Comparison of ENCODE assay signal across 20 cellular contexts in the genomic region with DNA sequence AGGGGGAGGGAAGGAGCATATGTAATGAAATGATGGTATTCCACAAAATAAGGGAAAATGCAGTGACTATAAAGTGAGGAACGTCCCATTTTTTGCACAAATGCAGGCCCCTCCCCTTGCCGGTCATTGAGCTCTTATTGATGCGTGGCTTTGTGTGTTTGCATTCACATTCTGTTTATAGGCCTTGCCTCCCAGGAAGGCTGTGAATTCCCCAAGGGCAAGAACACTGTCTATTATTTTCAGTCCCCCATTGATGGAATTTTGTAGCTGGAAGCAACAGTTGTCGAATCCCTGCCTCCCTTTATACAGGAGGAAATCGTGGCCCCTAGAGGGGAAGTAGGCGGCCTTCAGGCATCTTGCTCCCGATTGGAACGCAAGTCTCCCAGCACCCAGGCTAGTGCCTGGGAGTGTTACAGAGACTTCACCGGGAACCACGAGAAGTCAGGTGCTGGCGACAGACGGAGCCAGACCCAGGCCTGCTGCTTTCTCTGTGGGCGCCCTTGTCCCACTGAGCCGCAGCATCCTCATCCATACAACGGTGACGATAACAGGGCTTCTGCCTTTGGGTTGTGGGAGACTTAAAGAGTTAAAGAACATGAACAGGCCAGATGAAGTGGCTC. TPM values are rescaled to one million over a fixed set of nuclear protein-coding genes. Genes with fewer than 3 reads are reported as not detected.
DNase-seq lines count a peak whose midpoint lies in the region; ATAC-seq and TF ChIP-seq lines count a peak whose summit lies in the region.
"Had no signal": no experiment of that assay in that cellular context is flagged by ENCODE, and none has a peak within 500 bp of the region (broad histone marks: within the 10 kb centered on the region; RNA-seq: fewer than 3 reads in every experiment).

No MANE protein-coding gene starts in this region.

- H3K18ac ChIP-seq in H9 (ENCODE audit: insufficient read length, low read depth, low read length) = no peak overlapping the region

- peaks cover 7% of the 10 kb centered on the region for H3K23me2 ChIP-seq in H9 (ENCODE audit: insufficient read length, low read depth, low read length, poor library complexity, severe bottlenecking)

- no peak overlapping the region for H2BK20ac ChIP-seq in H9 (ENCODE audit: low read depth, low read length, poor library complexity, severe bottlenecking)

- H2BK120ac ChIP-seq in H9 (ENCODE audit: low read depth, low read length, poor library complexity, severe bottlenecking) = no peak overlapping the region

- CTCF ChIA-PET in WTC11 (lab: Charles Lee) = interaction anchor here (0.6 to 2.6 kb wide), 5 partner anchors 11 to 168 kb away, joined by 3 to 18 read pairs (median 4); no protein-coding TSS in a partner anchor

- H2AK5ac ChIP-seq in H9 (ENCODE audit: insufficient read length, low read length) = no peak overlapping the region

- no peak overlapping the region for H3K4me2 ChIP-seq in H9 (ENCODE audit: insufficient read depth, insufficient read length, low read length)
- H3K4me2 ChIP-seq in neural progenitor cell = no peak overlapping the region
- H3K4me2 ChIP-seq: BLaER1, KMS-11 had no signal

- H3K27me3 Mint-ChIP-seq in H9 (ENCODE audit: low read depth) = peaks cover 33% of the 10 kb centered on the region
- H3K27me3 Mint-ChIP-seq in WTC11 (ENCODE audit: low read depth) = no peaks in the 10 kb centered on the region; the same call in 1 of the 2 replicates
- H3K27me3 Mint-ChIP-seq in neural progenitor cell (ENCODE audit: insufficient read depth, low read depth) = peaks cover 11% of the 10 kb centered on the region

- H4K5ac ChIP-seq in H9 (ENCODE audit: insufficient read length, low read depth, low read length) = no peak overlapping the region

- H3K9me3 Mint-ChIP-seq in H9 (no peaks in the 10 kb centered on the region; a peak in 1 of 5 replicates), WTC11 (no peaks in the 10 kb centered on the region), neural progenitor cell (no peaks in the 10 kb centered on the region)
- H3K9me3 Mint-ChIP-seq: CD8-positive, alpha-beta T cell had no signal

- no peak overlapping the region for H4K91ac ChIP-seq in H9 (ENCODE audit: insufficient read length, low read depth, low read length)

- H3K56ac ChIP-seq in H9 (ENCODE audit: insufficient read length, low read depth, low read length) = no peak overlapping the region

- no peak overlapping the region for H3K27ac ChIP-seq in H9 (ENCODE audit: insufficient read length, low read depth, low read length)
- no peak overlapping the region for H3K27ac ChIP-seq in neural progenitor cell
- H3K27ac ChIP-seq: BLaER1, KMS-11, SK-N-MC had no signal

- H3K9ac ChIP-seq in H9 (ENCODE audit: extremely low read depth, insufficient read length, low read length) = no peak overlapping the region
- H3K9ac ChIP-seq in neural progenitor cell = no peak overlapping the region
- H3K9ac ChIP-seq: BLaER1, KMS-11 had no signal

- no peak overlapping the region for H3K14ac ChIP-seq in H9 (ENCODE audit: insufficient read depth, low read length)

- TF ChIP-seq CTCF in H9 (conservative IDR thresholded peaks at IDR 0.05) (no peak), WTC11 (IDR thresholded peaks at IDR 0.05) (no peak), neural progenitor cell (IDR thresholded peaks at IDR 0.05) (no peak)

- no peak overlapping the region for H4K8ac ChIP-seq in H9 (replicated peaks; ENCODE audit: insufficient read length, low read depth, low read length)

- no CpG with 5 or more reads among the region's 16 CpGs for WGBS in H9 (ENCODE audit: extremely low coverage, insufficient read length, low lambda C conversion rate)

- H3K4ac ChIP-seq in H9 (ENCODE audit: low read depth, low read length) = no peak overlapping the region

- H4K20me1 ChIP-seq in H9 (ENCODE audit: control insufficient read depth, insufficient read depth, insufficient read length) = no peaks in the 10 kb centered on the region
- no peaks in the 10 kb centered on the region for H4K20me1 ChIP-seq in neural progenitor cell (ENCODE audit: low read depth)
- H4K20me1 ChIP-seq: BLaER1 had no signal

- H2BK5ac ChIP-seq in H9 (ENCODE audit: insufficient read length, low read length) = no peak overlapping the region

- ATAC-seq in WTC11 = peak; percentile 43
- ATAC-seq: CD8-positive, alpha-beta T cell; HepG2 had no signal

- H2BK12ac ChIP-seq in H9 (ENCODE audit: insufficient read length, low read depth, low read length) = no peak overlapping the region

- no peak overlapping the region; a peak in 1 of 7 replicates for H3K27ac Mint-ChIP-seq in H9
- H3K27ac Mint-ChIP-seq in WTC11 = peak overlapping the region; percentile 76; the same call in 1 of the 2 replicates
- H3K27ac Mint-ChIP-seq in neural progenitor cell = peak overlapping the region; percentile 50
- H3K27ac Mint-ChIP-seq: CD8-positive, alpha-beta T cell had no signal

- H3K79me2 ChIP-seq in H9 (ENCODE audit: insufficient read depth, low read length) = no peaks in the 10 kb centered on the region
- H3K79me2 ChIP-seq in neural progenitor cell (ENCODE audit: low read depth) = no peaks in the 10 kb centered on the region

- H3T11ph ChIP-seq in H9 (ENCODE audit: low read length) = no peak overlapping the region

- no peaks in the 10 kb centered on the region for H3K36me3 ChIP-seq in neural progenitor cell
- H3K36me3 ChIP-seq: BLaER1 had no signal

- H3K27me3 ChIP-seq in H9 (ENCODE audit: insufficient read depth, low read length) (no peaks in the 10 kb centered on the region; the same call in 1 of the 2 replicates), neural progenitor cell (no peaks in the 10 kb centered on the region)
- H3K27me3 ChIP-seq: BLaER1 had no signal

- H3F3A ChIP-seq in neural progenitor cell (ENCODE audit: low read depth) = peaks cover 9% of the 10 kb centered on the region

- no peak overlapping the region for H3K4me3 ChIP-seq in neural progenitor cell
- H3K4me3 ChIP-seq: BLaER1, SK-N-MC had no signal

- H2BK15ac ChIP-seq in H9 (ENCODE audit: low read depth, low read length) = no peak overlapping the region

- peaks cover 5% of the 10 kb centered on the region; the same call in 1 of the 2 replicates for H3K4me1 ChIP-seq in H9 (ENCODE audit: insufficient read depth, low read length)
- peaks cover 15% of the 10 kb centered on the region for H3K4me1 ChIP-seq in neural progenitor cell
- H3K4me1 ChIP-seq: BLaER1 had no signal

- H3K23ac ChIP-seq in H9 (ENCODE audit: insufficient read length, low read depth, low read length) = no peak overlapping the region

- H3K36me3 Mint-ChIP-seq in H9 (ENCODE audit: insufficient read depth in 1 of 3, low read depth in 3 of 3) (no peaks in the 10 kb centered on the region), WTC11 (no peaks in the 10 kb centered on the region), neural progenitor cell (no peaks in the 10 kb centered on the region)
- H3K36me3 Mint-ChIP-seq: CD8-positive, alpha-beta T cell had no signal

- no peak overlapping the region for H2AFZ ChIP-seq in H9 (ENCODE audit: low read length)
- no peak overlapping the region for H2AFZ ChIP-seq in neural progenitor cell (replicated peaks)

- H3K4me1 Mint-ChIP-seq in H9 (peaks cover 21 to 46% of the 10 kb centered on the region in 2 experiments), WTC11 (peaks cover 39% of the 10 kb centered on the region), neural progenitor cell (peaks cover 20% of the 10 kb centered on the region)

- H3K79me1 ChIP-seq in H9 (ENCODE audit: insufficient read depth, low read depth, low read length, poor library complexity, severe bottlenecking) = no peaks in the 10 kb centered on the region

- POLR2A ChIA-PET in WTC11 (lab: Charles Lee) = no interaction called here

- H3K9me3 ChIP-seq in H9 (ENCODE audit: control insufficient read depth, low read depth, low read length) = no peaks in the 10 kb centered on the region
- no peaks in the 10 kb centered on the region for H3K9me3 ChIP-seq in neural progenitor cell (ENCODE audit: low read depth)
- H3K9me3 ChIP-seq: BLaER1 had no signal

- no peak overlapping the region; a peak in 1 of 5 replicates for H3K4me3 Mint-ChIP-seq in H9
- H3K4me3 Mint-ChIP-seq in WTC11 = no peak overlapping the region
- no peak overlapping the region for H3K4me3 Mint-ChIP-seq in neural progenitor cell
- H3K4me3 Mint-ChIP-seq: CD8-positive, alpha-beta T cell had no signal

- DNase-seq in COLO668 (lab: John Stamatoyannopoulos, UW; ENCODE audit: unreplicated experiment) (peak; percentile 10), H9 (peak; percentile 55), WTC11 (ENCODE audit: low spot score) (no peak), neural progenitor cell (ENCODE audit: low spot score) (no peak), DMS153 (lab: John Stamatoyannopoulos, UW) (no peak), occipital lobe (lab: John Stamatoyannopoulos, UW) (no peak), NCI-H446 treated with DMSO at 0.1 percent for 48 hours (lab: John Stamatoyannopoulos, UW) (no peak), RKO (ENCODE audit: low spot score) (no peak)
- DNase-seq: CD8-positive, alpha-beta T cell; GF-D8; GOT3; MV-4-11; NCI-H187; NCI-H2227 treated with DMSO at 0.1 percent for 48 hours; Right ventricle myocardium superior had no signal

TF ChIP-seq in WTC11, 78 proteins besides CTCF, POLR2A, EP300 and RAD21 (continues in another document):
- TF ChIP-seq IRF2 (CRISPR knock-in tag; IDR thresholded peaks at IDR 0.05; ENCODE audit: borderline replicate concordance, low read depth) (no peak), TCF7 (CRISPR knock-in tag; IDR thresholded peaks at IDR 0.05; ENCODE audit: low read depth) (no peak), NFE2L1 (CRISPR knock-in tag; IDR thresholded peaks at IDR 0.05) (no peak)

RNA-seq across cellular contexts. Expression of a gene that starts 6.9 kb away (rescaled TPM):
- total RNA-seq in H9 (2021) (0.15 and 0.24 TPM in 2 replicates), WTC11 (2021) (0.15 to 0.39 TPM in 2 of 3 replicates, not detected in the other), neural progenitor cell (ENCODE audit: low replicate concordance) (not detected in 2 replicates), occipital lobe (not detected)
- total RNA-seq: A673; CD8-positive, alpha-beta T cell; HepG2; Right ventricle myocardium superior had no signal

RNA-seq across cellular contexts. Expression of a gene that starts 7.8 kb away (rescaled TPM):
- 267 and 278 TPM in 2 replicates for total RNA-seq in H9 (2021)
- 284 to 302 TPM (median 285 TPM) in 3 replicates for total RNA-seq in WTC11 (2021)
- total RNA-seq in neural progenitor cell (ENCODE audit: low replicate concordance) = 175 and 208 TPM in 2 replicates
- total RNA-seq in occipital lobe = 0.94 TPM
- total RNA-seq: A673 had no signal

RNA-seq across cellular contexts. Expression of a gene that starts 12.0 kb away (rescaled TPM):
- total RNA-seq in H9 (2021) (not detected in 2 replicates), WTC11 (2021) (0.20 to 0.30 TPM in 2 of 3 replicates, not detected in the other), neural progenitor cell (ENCODE audit: low replicate concordance) (not detected in 2 replicates), occipital lobe (not detected)
- total RNA-seq: A673; CD8-positive, alpha-beta T cell; HepG2; Right ventricle myocardium superior had no signal

RNA-seq across cellular contexts. Expression of a gene that starts 24.2 kb away (rescaled TPM):
- 125 and 128 TPM in 2 replicates for total RNA-seq in H9 (2021)
- 132 to 135 TPM (median 132 TPM) in 3 replicates for total RNA-seq in WTC11 (2021)
- 57.8 and 81.7 TPM in 2 replicates for total RNA-seq in neural progenitor cell (ENCODE audit: low replicate concordance)
- 37.4 TPM for total RNA-seq in occipital lobe

RNA-seq across cellular contexts. Expression of a gene that starts 31.0 kb away (rescaled TPM):
- total RNA-seq in H9 (2021) = 0.87 and 1.3 TPM in 2 replicates
- 1.3 to 3.2 TPM (median 1.7 TPM) in 3 replicates for total RNA-seq in WTC11 (2021)
- total RNA-seq in neural progenitor cell (ENCODE audit: low replicate concordance) = not detected in 2 replicates
- not detected for total RNA-seq in occipital lobe
- total RNA-seq: A673; CD8-positive, alpha-beta T cell; Right ventricle myocardium superior had no signal

Comparison
In these comparisons a context has a peak if more than half of its experiments do, and no peak if none do; other contexts are left out.
1. DNase-seq: peak in COLO668 (single experiment) and H9 (single experiment); none in WTC11 (single experiment), neural progenitor cell (single experiment), DMS153 (single experiment), occipital lobe (single experiment), NCI-H446 treated with DMSO at 0.1 percent for 48 hours (single experiment) and RKO (single experiment).
2. H3K27ac Mint-ChIP-seq: peak in WTC11 (single experiment) and neural progenitor cell (single experiment); none in H9 (0 of 3).
3. RNA of a gene that starts 7.8 kb away (total RNA-seq): 284 to 302 TPM in WTC11, 267 to 278 TPM in H9 and 175 to 208 TPM in neural progenitor cell; 0.94 TPM in occipital lobe (single experiment); every median in the first group is over 10 times any median in the second.